In the genomic region with DNA sequence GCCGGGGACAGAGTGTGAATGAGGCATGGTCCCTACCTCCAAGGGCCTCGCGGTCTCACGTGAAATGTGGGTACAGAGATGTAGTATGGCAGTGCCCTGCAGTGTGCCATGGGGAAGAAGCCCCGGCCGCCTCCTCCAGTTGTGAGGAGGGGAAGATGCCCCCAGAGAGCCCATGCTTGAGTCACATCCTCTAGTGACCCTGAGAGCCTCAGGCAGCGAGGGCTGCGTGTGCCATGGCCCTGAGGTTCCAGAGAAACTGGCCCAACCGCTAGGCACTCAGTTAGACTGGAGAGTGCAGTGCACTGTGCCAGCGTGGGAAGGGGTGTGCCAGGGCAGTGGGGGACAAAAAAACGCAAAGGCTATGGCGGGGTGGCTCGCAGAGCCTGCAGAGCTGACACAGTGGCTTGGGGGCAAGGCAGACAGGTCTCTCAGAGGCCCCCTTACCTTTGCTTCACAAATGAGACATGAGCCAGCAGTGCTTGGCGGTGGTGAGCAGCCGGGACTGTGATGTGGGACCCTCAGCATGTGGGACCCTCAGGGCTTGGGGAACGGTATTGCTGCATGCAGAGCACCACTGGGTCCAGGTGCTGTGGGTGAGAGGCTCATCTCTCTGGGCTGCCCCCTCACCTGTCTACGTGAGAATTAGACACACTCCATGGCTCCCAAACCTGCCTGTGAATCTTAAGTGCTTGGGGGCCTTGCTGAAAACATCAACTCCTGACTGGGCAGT, we compare ENCODE assay signal across 16 cellular contexts.
A peak's percentile ranks its signal among the peaks of the same experiment; 100 is the strongest.
DNase-seq lines count a peak whose midpoint lies in the region; ATAC-seq and TF ChIP-seq lines count a peak whose summit lies in the region.
"Had no signal": no experiment of that assay in that cellular context is flagged by ENCODE, and none has a peak within 500 bp of the region (broad histone marks: within the 10 kb centered on the region; RNA-seq: fewer than 3 reads in every experiment).

No MANE protein-coding gene starts in this region.

- H3K9me3 ChIP-seq in SJCRH30 (replicated peaks), result no peaks in the 10 kb centered on the region
- no peaks in the 10 kb centered on the region for H3K9me3 ChIP-seq in esophagus (ENCODE audit: control insufficient read depth in 2 of 2, insufficient read depth in 1 of 2, low read depth in 1 of 2, low read length in 1 of 2)
- H3K9me3 ChIP-seq in thoracic aorta, result no peaks in the 10 kb centered on the region
- no peaks in the 10 kb centered on the region for H3K9me3 ChIP-seq in WERI-Rb-1 (ENCODE audit: severe bottlenecking)
- H3K9me3 ChIP-seq: BLaER1, MG63 had no signal

- H3K4me1 Mint-ChIP-seq in nephron, result peaks cover 70% of the 10 kb centered on the region

- POLR2A ChIA-PET in HEK293T (lab: Yijun Ruan, JAX), result no interaction called here

- H3K27me3 ChIP-seq in SJCRH30, result no peaks in the 10 kb centered on the region
- H3K27me3 ChIP-seq in esophagus (ENCODE audit: control insufficient read depth in 1 of 2, insufficient read depth in 2 of 2, low read length in 2 of 2), result no peaks in the 10 kb centered on the region
- no peaks in the 10 kb centered on the region for H3K27me3 ChIP-seq in thoracic aorta (replicated peaks; ENCODE audit: insufficient read depth)
- H3K27me3 ChIP-seq in WERI-Rb-1 (ENCODE audit: insufficient read depth, low read depth, severe bottlenecking), result no peaks in the 10 kb centered on the region
- H3K27me3 ChIP-seq: BLaER1, MG63 had no signal

- CTCF ChIA-PET in HEK293T (lab: Yijun Ruan, JAX), result no interaction called here

- no peak overlapping the region for H3K4me3 ChIP-seq in SJCRH30
- no peak overlapping the region for H3K4me3 ChIP-seq in esophagus (ENCODE audit: low read depth in 1 of 2, low read length in 2 of 2)
- H3K4me3 ChIP-seq in thoracic aorta, result no peak overlapping the region
- no peak overlapping the region for H3K4me3 ChIP-seq in WERI-Rb-1 (ENCODE audit: low read depth, low read length)
- H3K4me3 ChIP-seq: BLaER1, MG63 had no signal

- no peaks in the 10 kb centered on the region for H3K9me3 Mint-ChIP-seq in nephron
- H3K9me3 Mint-ChIP-seq: effector memory CD8-positive, alpha-beta T cell; T-helper 1 cell treated with Interleukin-12 subunit alpha and Interleukin-12 subunit beta and Interleukin-4 antibody, amounts not matched to agents 30 μg/mL and 1 μg/mL, for 36 hours had no signal

- H3K27ac Mint-ChIP-seq in nephron, result peak overlapping the region in 2 of 3 experiments; percentile 90 to 99
- H3K27ac Mint-ChIP-seq: effector memory CD8-positive, alpha-beta T cell had no signal

- DNase-seq in SJCRH30 (no peak), thoracic aorta (ENCODE audit: low spot score) (no peak), HEK293T (ENCODE audit: extremely low spot score) (no peak), WERI-Rb-1 (no peak), SHP77 (lab: John Stamatoyannopoulos, UW) (no peak)
- no peak for DNase-seq in stimulated activated CD4-positive, alpha-beta T cell treated with anti-CD3 and anti-CD28 coated beads, Interleukin-12 subunit alpha, Interleukin-12 subunit beta, amount 100 ng/mL, for 4 hours
- DNase-seq: activated naive CD4-positive, alpha-beta T cell; DMS153; effector memory CD8-positive, alpha-beta T cell; MG63; NCI-H187 treated with DMSO at 0.1 percent for 48 hours; stimulated activated CD4-positive, alpha-beta T cell treated with anti-CD3 and anti-CD28 coated beads, Interleukin-2, amount 100 ng/mL, for 24 hours had no signal

- peaks cover 2% of the 10 kb centered on the region for H3K27me3 Mint-ChIP-seq in nephron (ENCODE audit: low read depth)

- H3K36me3 ChIP-seq in SJCRH30 (peaks cover 5% of the 10 kb centered on the region; the same call in 1 of the 2 replicates), esophagus (ENCODE audit: control insufficient read depth in 2 of 2, insufficient read depth in 2 of 2, low read length in 1 of 2) (peaks cover 0 to 1% of the 10 kb centered on the region in 2 donors), thoracic aorta (no peaks in the 10 kb centered on the region), WERI-Rb-1 (no peaks in the 10 kb centered on the region)
- H3K36me3 ChIP-seq: BLaER1, MG63 had no signal

- H3K36me3 Mint-ChIP-seq in nephron (ENCODE audit: low read depth), result peaks cover 31% of the 10 kb centered on the region

- TF ChIP-seq CTCF in nephron (IDR thresholded peaks at IDR 0.05; ENCODE audit: unreplicated experiment in 3 of 3) (no peak), thoracic aorta (IDR thresholded peaks at IDR 0.05) (no peak), WERI-Rb-1 (IDR thresholded peaks at IDR 0.05; ENCODE audit: low read depth, low read length) (no peak)

- H3K4me1 ChIP-seq in SJCRH30, result peaks cover 41% of the 10 kb centered on the region
- H3K4me1 ChIP-seq in esophagus (ENCODE audit: control insufficient read depth in 2 of 2, insufficient read depth in 2 of 2, low read length in 1 of 2), result peaks cover 0 to 3% of the 10 kb centered on the region in 2 donors
- peaks cover 60 to 93% of the 10 kb centered on the region in 2 donors for H3K4me1 ChIP-seq in thoracic aorta (ENCODE audit: control insufficient read depth in 1 of 2, low read depth in 2 of 2)

- WGBS in esophagus, 2 donors, result 80 to 81% methylated on average over 16 to 17 of the region's 17 CpGs

- ATAC-seq in thoracic aorta (ENCODE audit: insufficient number of reproducible peaks, low FRiP score, low read depth), result no peak
- ATAC-seq: effector memory CD8-positive, alpha-beta T cell had no signal

- H3K4me3 Mint-ChIP-seq in nephron, result no peak overlapping the region
- H3K4me3 Mint-ChIP-seq: effector memory CD8-positive, alpha-beta T cell; T-helper 1 cell treated with Interleukin-12 subunit alpha and Interleukin-12 subunit beta and Interleukin-4 antibody, amounts not matched to agents 30 μg/mL and 1 μg/mL, for 36 hours had no signal

- H3K27ac ChIP-seq in SJCRH30 (peak overlapping the region; percentile 96), esophagus (ENCODE audit: low read depth in 2 of 2, low read length in 1 of 2) (peak overlapping the region; percentile 37 to 49), thoracic aorta (peak overlapping the region; percentile 89 to 96), WERI-Rb-1 (no peak overlapping the region)
- H3K27ac ChIP-seq: BLaER1 had no signal

TF ChIP-seq in HEK293T, 16 proteins besides CTCF, POLR2A, EP300 and RAD21:
- TF ChIP-seq LEF1 (IDR thresholded peaks at IDR 0.05; ENCODE audit: borderline replicate concordance), result no peak
- TF ChIP-seq ZNF384 (IDR thresholded peaks at IDR 0.05), result no peak
- no peak for TF ChIP-seq FOXM1 (IDR thresholded peaks at IDR 0.05; ENCODE audit: borderline replicate concordance)
- TF ChIP-seq SUZ12 (IDR thresholded peaks at IDR 0.05), result no peak
- no peak for TF ChIP-seq ARNT (IDR thresholded peaks at IDR 0.05)
- TF ChIP-seq SP1 (IDR thresholded peaks at IDR 0.05), result no peak
- TF ChIP-seq L3MBTL2 (conservative IDR thresholded peaks at IDR 0.05), result no peak
